ENCODE assay signal across 1 cellular context in the genomic region with DNA sequence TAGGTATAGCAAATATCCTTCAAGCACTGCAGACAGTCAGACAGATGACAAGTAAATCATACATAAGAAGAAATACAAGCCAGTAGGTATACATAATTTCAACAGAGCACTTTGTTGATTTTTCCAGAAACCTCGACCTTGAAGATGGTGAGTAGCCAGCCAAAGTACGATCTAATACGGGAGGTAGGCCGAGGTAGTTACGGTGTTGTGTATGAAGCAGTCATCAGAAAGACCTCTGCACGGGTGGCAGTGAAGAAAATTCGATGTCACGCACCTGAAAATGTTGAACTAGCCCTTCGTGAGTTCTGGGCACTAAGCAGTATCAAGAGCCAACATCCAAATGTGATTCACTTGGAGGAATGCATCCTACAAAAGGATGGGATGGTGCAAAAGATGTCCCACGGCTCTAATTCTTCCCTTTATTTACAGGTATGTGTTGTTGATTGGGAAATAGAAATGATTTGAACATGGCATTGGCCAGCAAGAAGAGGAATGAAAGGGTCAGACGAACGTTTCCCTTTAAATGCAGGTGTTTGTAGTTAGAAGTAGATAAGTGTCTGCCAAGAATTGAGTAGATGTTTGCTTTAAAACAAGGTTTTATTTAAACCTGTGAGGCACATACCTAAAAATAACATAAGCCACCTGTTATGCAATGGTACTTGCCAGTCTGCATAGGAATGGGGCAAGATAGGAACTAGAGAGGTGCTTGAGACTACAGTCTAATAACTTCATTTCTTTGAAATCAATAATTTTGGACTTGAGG.
TF ChIP-seq lines count a peak whose summit lies in the region.

No MANE protein-coding gene starts in this region.

TF ChIP-seq in GM12878, 131 proteins besides CTCF, POLR2A, EP300 and RAD21:
- no peak for TF ChIP-seq HSF1 (IDR thresholded peaks at IDR 0.05; ENCODE audit: low read depth, low read length)
- TF ChIP-seq SMARCA5 (IDR thresholded peaks at IDR 0.05) = no peak
- no peak for TF ChIP-seq MTA2 (IDR thresholded peaks at IDR 0.05; ENCODE audit: low read depth)
- no peak for TF ChIP-seq DPF2 (IDR thresholded peaks at IDR 0.05)
- TF ChIP-seq, protein P1, sequence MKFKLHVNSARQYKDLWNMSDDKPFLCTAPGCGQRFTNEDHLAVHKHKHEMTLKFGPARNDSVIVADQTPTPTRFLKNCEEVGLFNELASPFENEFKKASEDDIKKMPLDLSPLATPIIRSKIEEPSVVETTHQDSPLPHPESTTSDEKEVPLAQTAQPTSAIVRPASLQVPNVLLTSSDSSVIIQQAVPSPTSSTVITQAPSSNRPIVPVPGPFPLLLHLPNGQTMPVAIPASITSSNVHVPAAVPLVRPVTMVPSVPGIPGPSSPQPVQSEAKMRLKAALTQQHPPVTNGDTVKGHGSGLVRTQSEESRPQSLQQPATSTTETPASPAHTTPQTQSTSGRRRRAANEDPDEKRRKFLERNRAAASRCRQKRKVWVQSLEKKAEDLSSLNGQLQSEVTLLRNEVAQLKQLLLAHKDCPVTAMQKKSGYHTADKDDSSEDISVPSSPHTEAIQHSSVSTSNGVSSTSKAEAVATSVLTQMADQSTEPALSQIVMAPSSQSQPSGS (IDR thresholded peaks at IDR 0.05; ENCODE audit: low read length) = no peak
- no peak for TF ChIP-seq NFXL1 (IDR thresholded peaks at IDR 0.05; ENCODE audit: borderline replicate concordance)
- TF ChIP-seq NR2F1 (conservative IDR thresholded peaks at IDR 0.05) = no peak
- TF ChIP-seq, protein P2, sequence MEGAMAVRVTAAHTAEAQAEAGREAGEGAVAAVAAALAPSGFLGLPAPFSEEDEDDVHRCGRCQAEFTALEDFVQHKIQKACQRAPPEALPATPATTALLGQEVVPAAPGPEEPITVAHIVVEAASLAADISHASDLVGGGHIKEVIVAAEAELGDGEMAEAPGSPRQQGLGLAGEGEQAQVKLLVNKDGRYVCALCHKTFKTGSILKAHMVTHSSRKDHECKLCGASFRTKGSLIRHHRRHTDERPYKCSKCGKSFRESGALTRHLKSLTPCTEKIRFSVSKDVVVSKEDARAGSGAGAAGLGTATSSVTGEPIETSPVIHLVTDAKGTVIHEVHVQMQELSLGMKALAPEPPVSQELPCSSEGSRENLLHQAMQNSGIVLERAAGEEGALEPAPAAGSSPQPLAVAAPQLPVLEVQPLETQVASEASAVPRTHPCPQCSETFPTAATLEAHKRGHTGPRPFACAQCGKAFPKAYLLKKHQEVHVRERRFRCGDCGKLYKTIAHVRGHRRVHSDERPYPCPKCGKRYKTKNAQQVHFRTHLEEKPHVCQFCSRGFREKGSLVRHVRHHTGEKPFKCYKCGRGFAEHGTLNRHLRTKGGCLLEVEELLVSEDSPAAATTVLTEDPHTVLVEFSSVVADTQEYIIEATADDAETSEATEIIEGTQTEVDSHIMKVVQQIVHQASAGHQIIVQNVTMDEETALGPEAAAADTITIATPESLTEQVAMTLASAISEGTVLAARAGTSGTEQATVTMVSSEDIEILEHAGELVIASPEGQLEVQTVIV (IDR thresholded peaks at IDR 0.05; ENCODE audit: borderline replicate concordance, partially characterized antibody) = no peak
- TF ChIP-seq ASH2L (IDR thresholded peaks at IDR 0.05; ENCODE audit: borderline replicate concordance, low read depth) = no peak
- no peak for TF ChIP-seq NR2C1 (IDR thresholded peaks at IDR 0.05)
- no peak for TF ChIP-seq SMC3 (IDR thresholded peaks at IDR 0.05; ENCODE audit: borderline replicate concordance, low read length)
- TF ChIP-seq, protein P3, sequence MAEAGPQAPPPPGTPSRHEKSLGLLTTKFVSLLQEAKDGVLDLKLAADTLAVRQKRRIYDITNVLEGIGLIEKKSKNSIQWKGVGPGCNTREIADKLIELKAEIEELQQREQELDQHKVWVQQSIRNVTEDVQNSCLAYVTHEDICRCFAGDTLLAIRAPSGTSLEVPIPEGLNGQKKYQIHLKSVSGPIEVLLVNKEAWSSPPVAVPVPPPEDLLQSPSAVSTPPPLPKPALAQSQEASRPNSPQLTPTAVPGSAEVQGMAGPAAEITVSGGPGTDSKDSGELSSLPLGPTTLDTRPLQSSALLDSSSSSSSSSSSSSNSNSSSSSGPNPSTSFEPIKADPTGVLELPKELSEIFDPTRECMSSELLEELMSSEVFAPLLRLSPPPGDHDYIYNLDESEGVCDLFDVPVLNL (IDR thresholded peaks at IDR 0.05; ENCODE audit: low read depth, low read length) = no peak
